Comparison of ENCODE assay signal across 8 cellular contexts in the genomic region with DNA sequence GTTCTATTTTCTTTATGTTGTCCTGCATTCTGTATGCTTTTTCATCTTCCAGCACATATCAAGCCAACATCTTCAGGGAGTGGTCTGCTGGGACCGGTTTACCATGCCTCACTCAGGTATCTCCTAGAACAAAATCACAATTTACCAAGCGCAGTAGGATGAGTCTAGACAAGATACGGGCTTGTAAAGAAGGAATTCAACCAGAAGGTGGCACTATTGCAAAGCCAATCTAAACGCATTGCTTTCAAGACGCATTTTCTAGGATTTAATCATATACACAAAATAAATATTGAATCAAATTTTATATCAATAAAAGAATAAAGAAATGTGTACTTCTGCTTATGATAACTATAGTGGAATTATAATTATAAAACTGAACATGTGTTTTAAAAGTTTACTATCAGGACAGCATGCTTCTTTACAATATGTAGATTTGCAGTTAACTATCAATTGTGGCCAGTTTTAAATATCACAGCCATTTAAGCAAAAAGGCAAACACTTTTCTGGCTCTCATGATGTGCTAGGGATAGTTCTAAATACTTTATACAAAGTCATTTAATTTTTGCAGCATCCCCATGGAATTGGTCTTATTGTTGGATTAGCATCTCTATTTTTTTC. TPM values are rescaled to one million over a fixed set of nuclear protein-coding genes. Genes with fewer than 3 reads are reported as not detected.
DNase-seq lines count a peak whose midpoint lies in the region; ATAC-seq and TF ChIP-seq lines count a peak whose summit lies in the region.

No MANE protein-coding gene starts in this region.

- H3K79me2 ChIP-seq in GM23248 (ENCODE audit: insufficient read depth): no peaks in the 10 kb centered on the region

- H3K27me3 ChIP-seq in GM23248 (replicated peaks; ENCODE audit: insufficient read depth) (peaks cover 15% of the 10 kb centered on the region), lower lobe of right lung (ENCODE audit: low read depth) (no peaks in the 10 kb centered on the region), upper lobe of right lung (no peaks in the 10 kb centered on the region)

- H3K36me3 ChIP-seq in GM23248 (ENCODE audit: low read depth) (no peaks in the 10 kb centered on the region), lower lobe of right lung (no peaks in the 10 kb centered on the region), upper lobe of right lung (no peaks in the 10 kb centered on the region)

- H3K27ac ChIP-seq in GM23248 (no peak overlapping the region), lower lobe of right lung (no peak overlapping the region), upper lobe of right lung (no peak overlapping the region)

- no peak overlapping the region for H3K4me2 ChIP-seq in GM23248 (ENCODE audit: unreplicated experiment)

- TF ChIP-seq CTCF in lower lobe of right lung (IDR thresholded peaks at IDR 0.05) (peak; percentile 82), upper lobe of right lung (IDR thresholded peaks at IDR 0.05) (peak; percentile 84)

- ATAC-seq in activated naive CD8-positive, alpha-beta T cell treated with anti-CD3 and anti-CD28 coated beads, Interleukin-2, amount 10 ng/mL, durations not matched to agents 7 days and 5 days (ENCODE audit: low read depth): peak; percentile 76
- peak; percentile 69 to 75 for ATAC-seq in lower lobe of right lung
- ATAC-seq in upper lobe of right lung: peak; percentile 80

- no peak overlapping the region for H3K27ac Mint-ChIP-seq in activated naive CD8-positive, alpha-beta T cell treated with anti-CD3 and anti-CD28 coated beads, Interleukin-2, amount 10 ng/mL, durations not matched to agents 7 days and 5 days
- no peak overlapping the region for H3K27ac Mint-ChIP-seq in activated naive CD8-positive, alpha-beta T cell treated with anti-CD3 and anti-CD28 coated beads for 36 hours

- H3K4me1 Mint-ChIP-seq in activated naive CD8-positive, alpha-beta T cell treated with anti-CD3 and anti-CD28 coated beads, Interleukin-2, amount 10 ng/mL, durations not matched to agents 7 days and 5 days: peaks cover 16% of the 10 kb centered on the region
- H3K4me1 Mint-ChIP-seq in activated naive CD8-positive, alpha-beta T cell treated with anti-CD3 and anti-CD28 coated beads for 36 hours: peaks cover 8% of the 10 kb centered on the region

- no peaks in the 10 kb centered on the region for H4K20me1 ChIP-seq in GM23248 (ENCODE audit: insufficient read depth)

- no peaks in the 10 kb centered on the region for H3K9me2 ChIP-seq in GM23248 (ENCODE audit: insufficient read depth)

- in situ Hi-C loops in GM23248 (cut with MboI): loop anchor here (10.0 kb wide), 2 partner anchors 144 to 264 kb away; a partner anchor contains a TSS

- H3K27me3 Mint-ChIP-seq in activated naive CD8-positive, alpha-beta T cell treated with anti-CD3 and anti-CD28 coated beads, Interleukin-2, amount 10 ng/mL, durations not matched to agents 7 days and 5 days: peaks cover 9% of the 10 kb centered on the region
- peaks cover 8% of the 10 kb centered on the region for H3K27me3 Mint-ChIP-seq in activated naive CD8-positive, alpha-beta T cell treated with anti-CD3 and anti-CD28 coated beads for 36 hours

- no peak overlapping the region for H3K4me3 Mint-ChIP-seq in activated naive CD8-positive, alpha-beta T cell treated with anti-CD3 and anti-CD28 coated beads, Interleukin-2, amount 10 ng/mL, durations not matched to agents 7 days and 5 days
- no peak overlapping the region for H3K4me3 Mint-ChIP-seq in activated naive CD8-positive, alpha-beta T cell treated with anti-CD3 and anti-CD28 coated beads for 36 hours

- POLR2A ChIA-PET in activated naive CD8-positive, alpha-beta T cell treated with anti-CD3 and anti-CD28 coated beads, Interleukin-2, amount 10 ng/mL, durations not matched to agents 7 days and 5 days (lab: Charles Lee): interaction anchor here (0.8 to 1.6 kb wide), 2 partner anchors 11 kb away, joined by 3 to 7 read pairs; no protein-coding TSS in a partner anchor

- H3K36me3 Mint-ChIP-seq in activated naive CD8-positive, alpha-beta T cell treated with anti-CD3 and anti-CD28 coated beads, Interleukin-2, amount 10 ng/mL, durations not matched to agents 7 days and 5 days: no peaks in the 10 kb centered on the region
- H3K36me3 Mint-ChIP-seq in activated naive CD8-positive, alpha-beta T cell treated with anti-CD3 and anti-CD28 coated beads for 36 hours: no peaks in the 10 kb centered on the region

- H3K9me3 ChIP-seq in GM23248 (ENCODE audit: low read depth) (no peaks in the 10 kb centered on the region), lower lobe of right lung (no peaks in the 10 kb centered on the region), upper lobe of right lung (no peaks in the 10 kb centered on the region)

- no peak overlapping the region for H3K9ac ChIP-seq in GM23248

- H3K4me1 ChIP-seq in GM23248 (ENCODE audit: insufficient read depth) (no peaks in the 10 kb centered on the region), lower lobe of right lung (no peaks in the 10 kb centered on the region), upper lobe of right lung (no peaks in the 10 kb centered on the region)

- H3F3A ChIP-seq in GM23248 (ENCODE audit: insufficient read depth): no peaks in the 10 kb centered on the region

- no peak for DNase-seq in activated naive CD8-positive, alpha-beta T cell treated with anti-CD3 and anti-CD28 coated beads, Interleukin-2, amount 10 ng/mL, durations not matched to agents 7 days and 5 days
- DNase-seq in activated naive CD8-positive, alpha-beta T cell treated with anti-CD3 and anti-CD28 coated beads for 36 hours: no peak
- DNase-seq in GM23248 (peak; percentile 78), M059J (ENCODE audit: low read depth) (peak; percentile 50), RPMI7951 (ENCODE audit: low read depth) (peak; percentile 52), dedifferentiated amniotic fluid mesenchymal stem cell (ENCODE audit: extremely low spot score) (peak; percentile 78), lower lobe of right lung (no peak), upper lobe of right lung (no peak)

- no peak overlapping the region for H3K4me3 ChIP-seq in GM23248
- H3K4me3 ChIP-seq in lower lobe of right lung: no peak overlapping the region
- no peak overlapping the region for H3K4me3 ChIP-seq in upper lobe of right lung

- WGBS in GM23248 (ENCODE audit: low coverage in 1 of 2, low lambda C conversion rate in 2 of 2, missing lambda C conversion rate in 2 of 2), 2 experiments: 1 to 2% methylated on average over 5 of the region's 5 CpGs

- H2AFZ ChIP-seq in GM23248: peak overlapping the region; percentile 20; the same call in 1 of the 2 replicates

- intact Hi-C loops in lower lobe of right lung (cut with DNase I) (no loop called here), upper lobe of right lung (cut with DNase I) (no loop called here)

- no peaks in the 10 kb centered on the region for H3K9me3 Mint-ChIP-seq in activated naive CD8-positive, alpha-beta T cell treated with anti-CD3 and anti-CD28 coated beads, Interleukin-2, amount 10 ng/mL, durations not matched to agents 7 days and 5 days
- H3K9me3 Mint-ChIP-seq in activated naive CD8-positive, alpha-beta T cell treated with anti-CD3 and anti-CD28 coated beads for 36 hours: no peaks in the 10 kb centered on the region

RNA-seq across cellular contexts. Expression of a gene that starts 16.1 kb away (rescaled TPM):
- total RNA-seq in activated naive CD8-positive, alpha-beta T cell treated with anti-CD3 and anti-CD28 coated beads, Interleukin-2, amount 10 ng/mL, durations not matched to agents 7 days and 5 days: 10 to 100 TPM; 78.0 to 87.1 TPM
- 10 to 100 TPM; 78.4 to 84.0 TPM for total RNA-seq in activated naive CD8-positive, alpha-beta T cell treated with anti-CD3 and anti-CD28 coated beads for 36 hours
- total RNA-seq in GM23248 (2014; rRNA removed; shearing (Covaris generic)): 41.3 and 50.6 TPM in 2 replicates
- polyA plus RNA-seq in GM23248 (2016; fragmentation: Nextera tagmentation; extraction: Ambion mirVana): 22.5 and 24.3 TPM in 2 replicates
- total RNA-seq in M059J (2014; rRNA removed; shearing (Covaris generic)): 27.2 and 34.4 TPM in 2 replicates
- 43.3 and 52.6 TPM in 2 replicates for total RNA-seq in RPMI7951 (2014; rRNA removed; shearing (Covaris generic))
- 41.7 TPM for total RNA-seq in lower lobe of right lung
- total RNA-seq in upper lobe of right lung: 43.4 TPM

Comparison
In these comparisons a context has a peak if more than half of its experiments do, and no peak if none do; other contexts are left out.
1. DNase-seq: peak in GM23248 (single experiment), M059J (single experiment), RPMI7951 (single experiment) and dedifferentiated amniotic fluid mesenchymal stem cell (single experiment); none in activated naive CD8-positive, alpha-beta T cell treated with anti-CD3 and anti-CD28 coated beads, Interleukin-2, amount 10 ng/mL, durations not matched to agents 7 days and 5 days (single experiment), activated naive CD8-positive, alpha-beta T cell treated with anti-CD3 and anti-CD28 coated beads for 36 hours (single experiment), lower lobe of right lung (single experiment) and upper lobe of right lung (single experiment).
2. Peak in every context shown above with its lines, with median percentiles within 50 percentile points of each other: ATAC-seq.